ENCODE assay signal across 1 cellular context in the genomic region with DNA sequence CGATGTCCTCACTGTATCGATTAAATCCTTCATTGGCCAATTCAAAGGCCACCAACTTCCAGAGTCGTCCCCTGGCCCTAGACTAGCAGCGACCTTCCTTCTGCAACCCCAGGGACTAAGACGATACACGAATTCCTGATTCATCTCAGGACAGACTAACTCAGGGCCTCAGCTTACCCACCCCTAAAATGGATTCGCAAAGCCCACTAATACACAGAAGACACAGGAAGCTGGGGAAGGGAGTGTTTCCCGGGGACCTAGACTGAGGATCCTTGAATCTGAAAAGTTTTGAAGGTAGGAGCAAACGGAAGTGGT.
TF ChIP-seq lines count a peak whose summit lies in the region.

No MANE protein-coding gene starts in this region.

TF ChIP-seq in HepG2, 621 proteins besides CTCF, POLR2A, EP300 and RAD21 (continued from another document):
- TF ChIP-seq, protein P1, sequence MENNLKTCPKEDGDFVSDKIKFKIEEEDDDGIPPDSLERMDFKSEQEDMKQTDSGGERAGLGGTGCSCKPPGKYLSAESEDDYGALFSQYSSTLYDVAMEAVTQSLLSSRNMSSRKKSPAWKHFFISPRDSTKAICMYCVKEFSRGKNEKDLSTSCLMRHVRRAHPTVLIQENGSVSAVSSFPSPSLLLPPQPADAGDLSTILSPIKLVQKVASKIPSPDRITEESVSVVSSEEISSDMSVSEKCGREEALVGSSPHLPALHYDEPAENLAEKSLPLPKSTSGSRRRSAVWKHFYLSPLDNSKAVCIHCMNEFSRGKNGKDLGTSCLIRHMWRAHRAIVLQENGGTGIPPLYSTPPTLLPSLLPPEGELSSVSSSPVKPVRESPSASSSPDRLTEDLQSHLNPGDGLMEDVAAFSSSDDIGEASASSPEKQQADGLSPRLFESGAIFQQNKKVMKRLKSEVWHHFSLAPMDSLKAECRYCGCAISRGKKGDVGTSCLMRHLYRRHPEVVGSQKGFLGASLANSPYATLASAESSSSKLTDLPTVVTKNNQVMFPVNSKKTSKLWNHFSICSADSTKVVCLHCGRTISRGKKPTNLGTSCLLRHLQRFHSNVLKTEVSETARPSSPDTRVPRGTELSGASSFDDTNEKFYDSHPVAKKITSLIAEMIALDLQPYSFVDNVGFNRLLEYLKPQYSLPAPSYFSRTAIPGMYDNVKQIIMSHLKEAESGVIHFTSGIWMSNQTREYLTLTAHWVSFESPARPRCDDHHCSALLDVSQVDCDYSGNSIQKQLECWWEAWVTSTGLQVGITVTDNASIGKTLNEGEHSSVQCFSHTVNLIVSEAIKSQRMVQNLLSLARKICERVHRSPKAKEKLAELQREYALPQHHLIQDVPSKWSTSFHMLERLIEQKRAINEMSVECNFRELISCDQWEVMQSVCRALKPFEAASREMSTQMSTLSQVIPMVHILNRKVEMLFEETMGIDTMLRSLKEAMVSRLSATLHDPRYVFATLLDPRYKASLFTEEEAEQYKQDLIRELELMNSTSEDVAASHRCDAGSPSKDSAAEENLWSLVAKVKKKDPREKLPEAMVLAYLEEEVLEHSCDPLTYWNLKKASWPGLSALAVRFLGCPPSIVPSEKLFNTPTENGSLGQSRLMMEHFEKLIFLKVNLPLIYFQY (CRISPR knock-in tag; IDR thresholded peaks at IDR 0.05; ENCODE audit: borderline replicate concordance): peak; percentile 12; the same call in 1 of the 2 replicates
- no peak for TF ChIP-seq FOXK1 (CRISPR knock-in tag; IDR thresholded peaks at IDR 0.05; ENCODE audit: borderline replicate concordance, low read depth)
- TF ChIP-seq TP53 (CRISPR knock-in tag; conservative IDR thresholded peaks at IDR 0.05): no peak
- TF ChIP-seq ZNF44 (CRISPR knock-in tag; IDR thresholded peaks at IDR 0.05): no peak
- no peak for TF ChIP-seq KDM4B (CRISPR knock-in tag; IDR thresholded peaks at IDR 0.05)
- no peak; the same call in 1 of the 2 replicates for TF ChIP-seq MYC (CRISPR knock-in tag; IDR thresholded peaks at IDR 0.05; ENCODE audit: borderline replicate concordance)
- TF ChIP-seq, protein P2, sequence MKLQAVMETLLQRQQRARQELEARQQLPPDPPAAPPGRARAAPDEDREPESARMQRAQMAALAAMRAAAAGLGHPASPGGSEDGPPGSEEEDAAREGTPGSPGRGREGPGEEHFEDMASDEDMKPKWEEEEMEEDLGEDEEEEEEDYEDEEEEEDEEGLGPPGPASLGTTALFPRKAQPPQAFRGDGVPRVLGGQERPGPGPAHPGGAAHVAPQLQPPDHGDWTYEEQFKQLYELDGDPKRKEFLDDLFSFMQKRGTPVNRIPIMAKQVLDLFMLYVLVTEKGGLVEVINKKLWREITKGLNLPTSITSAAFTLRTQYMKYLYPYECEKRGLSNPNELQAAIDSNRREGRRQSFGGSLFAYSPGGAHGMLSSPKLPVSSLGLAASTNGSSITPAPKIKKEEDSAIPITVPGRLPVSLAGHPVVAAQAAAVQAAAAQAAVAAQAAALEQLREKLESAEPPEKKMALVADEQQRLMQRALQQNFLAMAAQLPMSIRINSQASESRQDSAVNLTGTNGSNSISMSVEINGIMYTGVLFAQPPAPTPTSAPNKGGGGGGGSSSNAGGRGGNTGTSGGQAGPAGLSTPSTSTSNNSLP (IDR thresholded peaks at IDR 0.05; ENCODE audit: low read depth, low read length): no peak
- TF ChIP-seq TBX3 (IDR thresholded peaks at IDR 0.05; ENCODE audit: borderline replicate concordance): no peak
- TF ChIP-seq ZSCAN20 (CRISPR knock-in tag; IDR thresholded peaks at IDR 0.05; ENCODE audit: borderline replicate concordance): 0 out of 2 replicates have a peak, but pooled peaks have one; percentile 12
- TF ChIP-seq, protein P3, sequence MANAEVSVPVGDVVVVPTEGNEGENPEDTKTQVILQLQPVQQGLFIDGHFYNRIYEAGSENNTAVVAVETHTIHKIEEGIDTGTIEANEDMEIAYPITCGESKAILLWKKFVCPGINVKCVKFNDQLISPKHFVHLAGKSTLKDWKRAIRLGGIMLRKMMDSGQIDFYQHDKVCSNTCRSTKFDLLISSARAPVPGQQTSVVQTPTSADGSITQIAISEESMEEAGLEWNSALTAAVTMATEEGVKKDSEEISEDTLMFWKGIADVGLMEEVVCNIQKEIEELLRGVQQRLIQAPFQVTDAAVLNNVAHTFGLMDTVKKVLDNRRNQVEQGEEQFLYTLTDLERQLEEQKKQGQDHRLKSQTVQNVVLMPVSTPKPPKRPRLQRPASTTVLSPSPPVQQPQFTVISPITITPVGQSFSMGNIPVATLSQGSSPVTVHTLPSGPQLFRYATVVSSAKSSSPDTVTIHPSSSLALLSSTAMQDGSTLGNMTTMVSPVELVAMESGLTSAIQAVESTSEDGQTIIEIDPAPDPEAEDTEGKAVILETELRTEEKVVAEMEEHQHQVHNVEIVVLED (CRISPR knock-in tag; IDR thresholded peaks at IDR 0.05; ENCODE audit: borderline replicate concordance): no peak
- no peak for TF ChIP-seq IKZF4 (CRISPR knock-in tag; IDR thresholded peaks at IDR 0.05; ENCODE audit: borderline replicate concordance, low read depth, not compliant biosample characterization)
- TF ChIP-seq ZNF776 (CRISPR knock-in tag; IDR thresholded peaks at IDR 0.05): no peak
- TF ChIP-seq MAFF (IDR thresholded peaks at IDR 0.05; ENCODE audit: low read depth, low read length): no peak
